In the genomic region with DNA sequence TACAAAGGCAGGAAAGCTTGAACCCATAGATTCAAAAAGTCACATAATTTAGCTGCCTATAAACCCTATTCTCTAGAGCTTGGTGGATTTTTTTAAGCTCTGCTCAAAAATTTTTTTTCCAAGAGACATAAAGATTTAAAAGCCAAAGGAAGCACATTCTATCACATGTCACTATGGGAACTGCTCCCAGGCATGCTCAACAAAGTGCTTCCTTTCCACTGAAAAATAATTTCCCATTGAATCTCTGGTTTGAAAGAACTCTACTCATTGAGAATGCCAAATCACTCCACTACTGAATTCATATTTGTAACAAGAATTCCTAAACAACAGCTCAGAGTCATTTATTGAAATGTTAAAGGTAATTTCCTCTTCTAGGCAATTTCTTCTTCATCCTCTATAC, we compare ENCODE assay signal across 16 cellular contexts.
"Had no signal": no experiment of that assay in that cellular context is flagged by ENCODE, and none has a peak within 500 bp of the region (broad histone marks: within the 10 kb centered on the region; RNA-seq: fewer than 3 reads in every experiment).

No MANE protein-coding gene starts in this region.

- ATAC-seq: activated CD8-positive, alpha-beta T cell treated with anti-CD3 and anti-CD28 coated beads, Interleukin-2, amount 10 ng/mL, durations not matched to agents 7 days and 5 days; naive thymus-derived CD8-positive, alpha-beta T cell had no signal

- DNase-seq: activated CD4-positive, alpha-beta T cell treated with anti-CD3 and anti-CD28 coated beads for 4 hours; activated CD8-positive, alpha-beta memory T cell treated with anti-CD3 and anti-CD28 coated beads, Interleukin-2, amount 50 U/mL, for 48 hours; activated CD8-positive, alpha-beta T cell treated with anti-CD3 and anti-CD28 coated beads, Interleukin-2, amount 10 ng/mL, durations not matched to agents 7 days and 5 days; activated naive CD8-positive, alpha-beta T cell treated with anti-CD3 and anti-CD28 coated beads, Interleukin-2, amount 10 ng/mL, durations not matched to agents 7 days and 5 days; anterior cingulate cortex; cortex of kidney; effector memory CD4-positive, alpha-beta T cell; kidney; naive thymus-derived CD8-positive, alpha-beta T cell; SK-N-SH; stomach; T-helper 1 cell had no signal

- H3K9me3 ChIP-seq: SK-N-SH, stomach, tibial nerve had no signal

- H3K9ac ChIP-seq: SK-N-SH had no signal

- H3K27me3 ChIP-seq: cardiac muscle cell, stomach, tibial nerve had no signal

- H3K27ac ChIP-seq: epithelial cell of prostate had no signal

- H3K36me3 ChIP-seq: cardiac muscle cell, stomach, tibial nerve had no signal

- H3K4me3 ChIP-seq: cardiac muscle cell, skin epidermis, stomach, tibial nerve had no signal

- H3K4me2 ChIP-seq: SK-N-SH had no signal
